In the genomic region with DNA sequence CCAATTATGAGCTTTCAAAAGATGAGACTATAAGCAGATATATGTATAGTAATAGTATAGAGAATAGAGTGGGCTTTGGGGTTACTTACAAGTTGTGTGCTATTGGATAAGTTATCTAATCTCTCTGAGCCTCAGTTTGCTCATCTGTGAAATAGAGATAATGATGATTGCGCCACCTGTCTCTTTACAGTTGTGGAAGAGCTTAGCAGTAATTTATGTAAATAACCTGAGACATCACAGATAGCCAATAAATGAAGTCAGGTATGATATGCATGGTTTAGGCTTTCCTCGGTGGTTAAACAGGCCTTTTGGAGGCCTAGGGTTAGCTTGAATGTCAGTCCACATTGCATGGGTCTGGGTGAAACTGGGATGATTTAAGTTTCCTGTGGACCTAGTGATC, we compare ENCODE assay signal across 27 cellular contexts. TPM values are rescaled to one million over a fixed set of nuclear protein-coding genes. Genes with fewer than 3 reads are reported as not detected.
"Had no signal": no experiment of that assay in that cellular context is flagged by ENCODE, and none has a peak within 500 bp of the region (broad histone marks: within the 10 kb centered on the region; RNA-seq: fewer than 3 reads in every experiment).

No MANE protein-coding gene starts in this region.

- ATAC-seq: activated CD8-positive, alpha-beta T cell treated with anti-CD3 and anti-CD28 coated beads, Interleukin-2, amount 10 ng/mL, durations not matched to agents 7 days and 5 days; activated naive CD4-positive, alpha-beta T cell treated with anti-CD3 and anti-CD28 coated beads, Interleukin-2, amount 50 U/mL, for 72 hours; effector memory CD8-positive, alpha-beta T cell; gastrocnemius medialis; pancreas; psoas muscle; right cardiac atrium; stimulated activated memory B cell treated with anti-CD40 and anti-IgM and Interleukin-4, amounts not matched to agents 10 μg/mL and 1 μg/mL and 100 μg/mL, for 72 hours; upper lobe of right lung had no signal

- H3K36me3 ChIP-seq: adrenal gland, esophagus squamous epithelium, gastrocnemius medialis, neutrophil, pancreas, stomach, suprapubic skin, upper lobe of right lung, WERI-Rb-1 had no signal

- H3K4me3 ChIP-seq: adrenal gland, dorsolateral prefrontal cortex, esophagus squamous epithelium, gastrocnemius medialis, pancreas, psoas muscle, stomach, suprapubic skin, upper lobe of right lung had no signal

- H3K9me3 ChIP-seq: adrenal gland, esophagus squamous epithelium, gastrocnemius medialis, neutrophil, pancreas, psoas muscle, stomach, suprapubic skin, upper lobe of right lung had no signal

- H3K27ac ChIP-seq: adrenal gland, dorsolateral prefrontal cortex, esophagus squamous epithelium, gastrocnemius medialis, neutrophil, pancreas, psoas muscle, stomach, suprapubic skin, upper lobe of right lung, WERI-Rb-1 had no signal

- DNase-seq: activated CD4-positive, alpha-beta T cell treated with anti-CD3 and anti-CD28 coated beads, Interleukin-2, amount 50 U/mL, for 1 hour; activated CD4-positive, CD25-positive, alpha-beta regulatory T cell treated with anti-CD3 and anti-CD28 coated beads, Interleukin-2, amount 50 U/mL, for 72 hours; activated CD8-positive, alpha-beta T cell treated with anti-CD3 and anti-CD28 coated beads, Interleukin-2, amount 10 ng/mL, durations not matched to agents 7 days and 5 days; activated gamma-delta T cell treated with Interleukin-2 at 50 U/mL for 16 hours; adrenal gland; dorsolateral prefrontal cortex; effector memory CD8-positive, alpha-beta T cell; esophagus squamous epithelium; gastrocnemius medialis; mesenchymal stem cell; pancreas; psoas muscle; right cardiac atrium; stimulated activated CD4-positive, alpha-beta T cell treated with anti-CD3 and anti-CD28 coated beads, Interleukin-1b, Interleukin-23, amount 100 ng/mL, for 48 hours; stomach; T-helper 1 cell; upper lobe of right lung; WERI-Rb-1 had no signal

- H3K27me3 ChIP-seq: adrenal gland, esophagus squamous epithelium, pancreas, suprapubic skin, upper lobe of right lung had no signal

RNA-seq across cellular contexts. Expression of a gene that starts 29.8 kb away (rescaled TPM):
- total RNA-seq: mononuclear cell had no signal

RNA-seq across cellular contexts. Expression of a gene that starts 42.8 kb away (rescaled TPM):
- total RNA-seq: activated CD8-positive, alpha-beta T cell treated with anti-CD3 and anti-CD28 coated beads, Interleukin-2, amount 10 ng/mL, durations not matched to agents 7 days and 5 days; activated naive CD4-positive, alpha-beta T cell treated with anti-CD3 and anti-CD28 coated beads, Interleukin-2, amount 50 U/mL, for 72 hours; astrocyte; endothelial cell of umbilical vein; mononuclear cell; myocyte; psoas muscle; right cardiac atrium; skeletal muscle tissue; upper lobe of right lung had no signal
